Comparison of ENCODE assay signal across 36 cellular contexts in genomic region chr6:125027287-125027686, GRCh38.
"Had no signal": no experiment of that assay in that cellular context is flagged by ENCODE, and none has a peak within 500 bp of the region (broad histone marks: within the 10 kb centered on the region; RNA-seq: fewer than 3 reads in every experiment).

No MANE protein-coding gene starts in this region.

- H3K36me3 ChIP-seq: MG63 had no signal

- DNase-seq: Kasumi-1, MG63, MM.1S, MV-4-11, NCI-H1048, NCI-H1092, NCI-H1092 treated with DMSO at 0.1 percent for 48 hours, NCI-H1105, NCI-H1105 treated with DMSO at 0.1 percent for 48 hours, NCI-H1417, NCI-H1417 treated with DMSO at 0.1 percent for 48 hours, NCI-H1436, NCI-H1436 treated with DMSO at 0.1 percent for 48 hours, NCI-H146, NCI-H1694, NCI-H1694 treated with DMSO at 0.1 percent for 48 hours, NCI-H187, NCI-H187 treated with DMSO at 0.1 percent for 48 hours, NCI-H1930, NCI-H2029, NCI-H2029 treated with DMSO at 0.1 percent for 48 hours, NCI-H2081, NCI-H2081 treated with DMSO at 0.1 percent for 48 hours, NCI-H2107, NCI-H2171, NCI-H2171 treated with DMSO at 0.1 percent for 48 hours, NCI-H2227 treated with DMSO at 0.1 percent for 48 hours, NCI-H226, NCI-H345, NCI-H446, NCI-H446 treated with DMSO at 0.1 percent for 48 hours, NCI-H510A, NCI-H510A treated with DMSO at 0.1 percent for 48 hours, NCI-H524, NCI-H524 treated with DMSO at 0.1 percent for 48 hours, NCI-H526 had no signal

- H3K27me3 ChIP-seq: MG63 had no signal

- H3K4me3 ChIP-seq: MG63 had no signal

- H3K9me3 ChIP-seq: MG63 had no signal
